Comparison of ENCODE assay signal across 9 cellular contexts in genomic region chr18:2948038-2948437, GRCh38.
DNase-seq lines count a peak whose midpoint lies in the region; ATAC-seq, FAIRE-seq and TF ChIP-seq lines count a peak whose summit lies in the region.
"Had no signal": no experiment of that assay in that cellular context is flagged by ENCODE, and none has a peak within 500 bp of the region (broad histone marks: within the 10 kb centered on the region; RNA-seq: fewer than 3 reads in every experiment).

No MANE protein-coding gene starts in this region.

- H3K27ac ChIP-seq in left lung: no peak overlapping the region
- H3K27ac ChIP-seq: KMS-11 had no signal

- no peaks in the 10 kb centered on the region for H3K9me3 ChIP-seq in left lung

- intact Hi-C loops in left lung (cut with DNase I): no loop called here

- FAIRE-seq in GM12891 (lab: Jason Lieb, UNC): no peak

- no peak for TF ChIP-seq POLR2A in GM12891 (IDR thresholded peaks at IDR 0.05; ENCODE audit: low read depth, low read length)

- ATAC-seq in left lung (peak; percentile 49), GM18858 (IDR thresholded peaks at IDR 0.05; ENCODE audit: unreplicated experiment) (no peak), GM18520 (IDR thresholded peaks at IDR 0.05; ENCODE audit: unreplicated experiment) (no peak), HG02763 (IDR thresholded peaks at IDR 0.05; ENCODE audit: unreplicated experiment) (no peak)

- DNase-seq in AG10803 (ENCODE audit: low read depth) (peak; percentile 53), Kasumi-1 (lab: John Stamatoyannopoulos, UW) (peak; percentile 26 to 41), cardiac fibroblast (ENCODE audit: low read depth in 2 of 2) (peak; percentile 70 to 86), left lung (no peak), GM12891 (ENCODE audit: insufficient read length, low spot score) (no peak)

- H3K4me3 ChIP-seq in AG10803 (ENCODE audit: low read length): no peak overlapping the region
- no peak overlapping the region for H3K4me3 ChIP-seq in cardiac fibroblast (replicated peaks in 1 of 2; ENCODE audit: low read depth in 2 of 2, low read length in 2 of 2)
- no peak overlapping the region for H3K4me3 ChIP-seq in left lung

- no peaks in the 10 kb centered on the region for H3K27me3 ChIP-seq in left lung

- peaks cover 0 to 51% of the 10 kb centered on the region in 2 donors for H3K36me3 ChIP-seq in left lung

- peaks cover 0 to 4% of the 10 kb centered on the region in 2 donors for H3K4me1 ChIP-seq in left lung

- TF ChIP-seq CTCF in AG10803 (conservative IDR thresholded peaks at IDR 0.05; ENCODE audit: low read length): peak; percentile 49
- peak; percentile 43 for TF ChIP-seq CTCF in cardiac fibroblast (IDR thresholded peaks at IDR 0.05; ENCODE audit: low read depth, low read length)
- peak in 1 of 2 donors; percentile 26 for TF ChIP-seq CTCF in left lung (IDR thresholded peaks at IDR 0.05)

TF ChIP-seq in GM12891, 5 proteins besides CTCF, POLR2A, EP300 and RAD21:
- TF ChIP-seq PAX5 (IDR thresholded peaks at IDR 0.05; ENCODE audit: insufficient read depth, low read length, severe bottlenecking) (no peak), SPI1 (IDR thresholded peaks at IDR 0.05; ENCODE audit: low read depth, low read length) (no peak), TAF1 (IDR thresholded peaks at IDR 0.05; ENCODE audit: low read depth, low read length) (no peak), POLR2AphosphoS5 (IDR thresholded peaks at IDR 0.05; ENCODE audit: low read depth, low read length) (no peak), POU2F2 (IDR thresholded peaks at IDR 0.05; ENCODE audit: low read depth, low read length) (no peak)
TF ChIP-seq in GM12891: peak in this region for 0.

Comparison
In these comparisons a context has a peak if more than half of its experiments do, and no peak if none do; other contexts are left out.
1. DNase-seq: peak in AG10803 (single experiment), Kasumi-1 (2 of 2) and cardiac fibroblast (2 of 2); none in left lung (0 of 2) and GM12891 (single experiment).